18 cellular contexts compared by ENCODE assay signal in the genomic region with DNA sequence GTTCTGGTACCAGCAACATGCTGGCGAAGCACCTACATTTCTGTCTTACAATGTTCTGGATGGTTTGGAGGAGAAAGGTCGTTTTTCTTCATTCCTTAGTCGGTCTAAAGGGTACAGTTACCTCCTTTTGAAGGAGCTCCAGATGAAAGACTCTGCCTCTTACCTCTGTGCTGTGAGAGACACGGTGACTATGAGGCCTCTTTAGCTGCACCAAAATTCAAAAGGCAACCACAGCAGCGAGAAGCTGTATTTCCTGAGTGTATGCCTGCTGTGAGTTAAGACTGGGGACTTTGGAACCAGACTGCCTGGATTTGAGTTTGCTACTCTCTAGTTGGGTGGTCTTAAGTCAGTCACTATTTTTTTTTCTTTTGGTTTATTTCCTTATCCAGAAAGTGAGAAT. TPM values are rescaled to one million over a fixed set of nuclear protein-coding genes. Genes with fewer than 3 reads are reported as not detected.
DNase-seq lines count a peak whose midpoint lies in the region; ATAC-seq, FAIRE-seq and TF ChIP-seq lines count a peak whose summit lies in the region.
"Had no signal": no experiment of that assay in that cellular context is flagged by ENCODE, and none has a peak within 500 bp of the region (broad histone marks: within the 10 kb centered on the region; RNA-seq: fewer than 3 reads in every experiment).

No MANE protein-coding gene starts in this region.

- H4K20me1 ChIP-seq in K562 (replicated peaks; ENCODE audit: control insufficient read depth, insufficient read depth, low read length) = no peaks in the 10 kb centered on the region

- POLR2A ChIA-PET in activated CD4-positive, alpha-beta T cell treated with anti-CD3 and anti-CD28 coated beads for 36 hours (lab: Charles Lee) = no interaction called here
- POLR2A ChIA-PET in activated CD4-positive, alpha-beta memory T cell treated with anti-CD3 and anti-CD28 coated beads for 36 hours (lab: Charles Lee) = no interaction called here
- POLR2A ChIA-PET in K562 (lab: Yijun Ruan, JAX) = no interaction called here

- in situ Hi-C loops in K562 (cut with MboI) = no loop called here

- H3K27ac ChIP-seq in CD4-positive, CD25-positive, alpha-beta regulatory T cell (ENCODE audit: insufficient read depth, low read length, poor library complexity, severe bottlenecking) = no peak overlapping the region
- no peak overlapping the region for H3K27ac ChIP-seq in K562 (ENCODE audit: extremely low read depth, low read depth, low read length)
- H3K27ac ChIP-seq: Peyer's patch had no signal

- intact Hi-C loops in activated CD4-positive, alpha-beta T cell treated with anti-CD3 and anti-CD28 coated beads for 36 hours (cut with DNase I, micrococcal nuclease) = loop anchor here (5.0 kb wide), 2 partner anchors 59 to 914 kb away; no protein-coding TSS in a partner anchor
- intact Hi-C loops in activated CD4-positive, alpha-beta memory T cell treated with anti-CD3 and anti-CD28 coated beads for 36 hours (cut with micrococcal nuclease) = loop anchor here (5.0 to 10.0 kb wide), 2 partner anchors 71 to 894 kb away; no protein-coding TSS in a partner anchor
- intact Hi-C loops in K562 (cut with micrococcal nuclease) = no loop called here

- H3K9me1 ChIP-seq in K562 (ENCODE audit: control insufficient read depth, insufficient read depth, low read length) = no peaks in the 10 kb centered on the region

- WGBS in K562 (ENCODE audit: insufficient coverage, low coverage, missing lambda C conversion rate) = 5% methylated on average over 5 of the region's 5 CpGs

- H3K4me1 ChIP-seq in CD4-positive, CD25-positive, alpha-beta regulatory T cell (ENCODE audit: control insufficient read depth, insufficient read depth, low read length, poor library complexity, severe bottlenecking) = no peaks in the 10 kb centered on the region
- no peaks in the 10 kb centered on the region for H3K4me1 ChIP-seq in K562 (replicated peaks in 1 of 2; ENCODE audit: control insufficient read depth in 2 of 2, insufficient read depth in 2 of 2, low read length in 2 of 2)
- H3K4me1 ChIP-seq: Peyer's patch had no signal

- peaks cover 4% of the 10 kb centered on the region for H3K27me3 Mint-ChIP-seq in activated CD4-positive, alpha-beta T cell treated with anti-CD3 and anti-CD28 coated beads for 36 hours
- H3K27me3 Mint-ChIP-seq in CD4-positive, CD25-positive, alpha-beta regulatory T cell = peaks cover 38% of the 10 kb centered on the region
- H3K27me3 Mint-ChIP-seq in activated CD4-positive, alpha-beta memory T cell treated with anti-CD3 and anti-CD28 coated beads for 36 hours = peaks cover 1% of the 10 kb centered on the region

- H3K36me3 Mint-ChIP-seq in activated CD4-positive, alpha-beta T cell treated with anti-CD3 and anti-CD28 coated beads for 36 hours (ENCODE audit: low read depth) = no peaks in the 10 kb centered on the region
- no peaks in the 10 kb centered on the region for H3K36me3 Mint-ChIP-seq in CD4-positive, CD25-positive, alpha-beta regulatory T cell
- no peaks in the 10 kb centered on the region for H3K36me3 Mint-ChIP-seq in activated CD4-positive, alpha-beta memory T cell treated with anti-CD3 and anti-CD28 coated beads for 36 hours

- H3K4me3 Mint-ChIP-seq in activated CD4-positive, alpha-beta T cell treated with anti-CD3 and anti-CD28 coated beads for 36 hours = peak overlapping the region; percentile 48
- peak overlapping the region in 1 of 4 donors; percentile 16 for H3K4me3 Mint-ChIP-seq in CD4-positive, CD25-positive, alpha-beta regulatory T cell
- peak overlapping the region; percentile 48 for H3K4me3 Mint-ChIP-seq in activated CD4-positive, alpha-beta memory T cell treated with anti-CD3 and anti-CD28 coated beads for 36 hours

- H3K79me2 ChIP-seq in K562 (ENCODE audit: control insufficient read depth, insufficient read depth, low read length) = no peaks in the 10 kb centered on the region

- no peak for TF ChIP-seq EP300 in K562 (IDR thresholded peaks at IDR 0.05; ENCODE audit: low read length)

- no peaks in the 10 kb centered on the region for H3K9me3 Mint-ChIP-seq in activated CD4-positive, alpha-beta T cell treated with anti-CD3 and anti-CD28 coated beads for 36 hours (ENCODE audit: low read depth)
- H3K9me3 Mint-ChIP-seq in CD4-positive, CD25-positive, alpha-beta regulatory T cell = peaks cover 0 to under 1% (median 0%) of the 10 kb centered on the region in 7 donors
- H3K9me3 Mint-ChIP-seq in activated CD4-positive, alpha-beta memory T cell treated with anti-CD3 and anti-CD28 coated beads for 36 hours = no peaks in the 10 kb centered on the region

- TF ChIP-seq POLR2A in K562 (conservative IDR thresholded peaks at IDR 0.05) = no peak

- no peak for TF ChIP-seq CTCF in K562 (IDR thresholded peaks at IDR 0.05 in 2 of 3, conservative IDR thresholded peaks at IDR 0.05 in 1 of 3; ENCODE audit: insufficient read depth in 2 of 3, low read depth in 1 of 3, low read length in 3 of 3)

- H3K36me3 ChIP-seq in CD4-positive, CD25-positive, alpha-beta regulatory T cell (ENCODE audit: control insufficient read depth, insufficient read depth, low read length) = no peaks in the 10 kb centered on the region
- H3K36me3 ChIP-seq in K562 (ENCODE audit: control insufficient read depth, insufficient read depth, low read length) = no peaks in the 10 kb centered on the region
- H3K36me3 ChIP-seq: Peyer's patch had no signal

- H3K9ac ChIP-seq in K562 (ENCODE audit: insufficient read depth in 1 of 2, low read depth in 2 of 2, low read length in 2 of 2) = no peak overlapping the region

- no TSS peak for BruUV-seq in K562 (replicated peaks; lab: Mats Ljungman, UMichigan)

- H3K4me1 Mint-ChIP-seq in activated CD4-positive, alpha-beta T cell treated with anti-CD3 and anti-CD28 coated beads for 36 hours = peaks cover 2% of the 10 kb centered on the region
- peaks cover 0 to 6% (median 0%) of the 10 kb centered on the region in 4 donors for H3K4me1 Mint-ChIP-seq in CD4-positive, CD25-positive, alpha-beta regulatory T cell
- H3K4me1 Mint-ChIP-seq in activated CD4-positive, alpha-beta memory T cell treated with anti-CD3 and anti-CD28 coated beads for 36 hours (ENCODE audit: low read depth) = no peaks in the 10 kb centered on the region

- no peak for DNase-seq in activated CD4-positive, alpha-beta T cell treated with anti-CD3 and anti-CD28 coated beads for 36 hours
- no peak for DNase-seq in activated CD4-positive, alpha-beta T cell treated with anti-CD3 and anti-CD28 coated beads, Interleukin-2, amount 50 U/mL, for 1 hour
- no peak for DNase-seq in CD4-positive, CD25-positive, alpha-beta regulatory T cell
- no peak for DNase-seq in activated CD4-positive, alpha-beta memory T cell treated with anti-CD3 and anti-CD28 coated beads for 36 hours
- DNase-seq in K562 (ENCODE audit: extremely low read depth in 1 of 4, low spot score in 3 of 4) (no peak), COLO829 (ENCODE audit: low spot score) (no peak), occipital lobe (lab: John Stamatoyannopoulos, UW) (no peak), NCI-H446 (lab: John Stamatoyannopoulos, UW) (no peak)
- DNase-seq: C1 segment of cervical spinal cord, Calu3, DMS79, Kasumi-1, NCI-H2029, NCI-H510A treated with DMSO at 0.1 percent for 48 hours, Peyer's patch had no signal

- no peak for TF ChIP-seq RAD21 in K562 (CRISPR knock-in tag; conservative IDR thresholded peaks at IDR 0.05 in 1 of 2, IDR thresholded peaks at IDR 0.05 in 1 of 2)

- H3K27me3 ChIP-seq in CD4-positive, CD25-positive, alpha-beta regulatory T cell (ENCODE audit: control insufficient read depth, insufficient read depth, low read length) = peaks cover 8% of the 10 kb centered on the region
- 0 out of 5 replicates have a peak, but pooled peaks cover 0 to 2% of the 10 kb centered on the region in 2 experiments for H3K27me3 ChIP-seq in K562 (ENCODE audit: control insufficient read depth in 2 of 2, insufficient read depth in 2 of 2, low read length in 2 of 2)
- H3K27me3 ChIP-seq: Peyer's patch had no signal

- H2AFZ ChIP-seq in K562 (ENCODE audit: low read depth, low read length) = 0 out of 2 replicates have a peak overlapping the region, but pooled peaks have one; percentile 40

- H3K9me3 ChIP-seq in CD4-positive, CD25-positive, alpha-beta regulatory T cell (ENCODE audit: control insufficient read depth in 2 of 2, low read length in 2 of 2) = no peaks in the 10 kb centered on the region
- no peaks in the 10 kb centered on the region for H3K9me3 ChIP-seq in K562 (replicated peaks; ENCODE audit: control insufficient read depth, insufficient read depth, low read depth, low read length)
- H3K9me3 ChIP-seq: Peyer's patch had no signal

- FAIRE-seq in K562 (lab: Jason Lieb, UNC) = no peak
- FAIRE-seq: G401.6, GM12892 had no signal

- no peak for ATAC-seq in activated CD4-positive, alpha-beta T cell treated with anti-CD3 and anti-CD28 coated beads for 36 hours
- no peak for ATAC-seq in CD4-positive, CD25-positive, alpha-beta regulatory T cell (ENCODE audit: low read depth in 2 of 2)
- ATAC-seq in K562 = no peak

- H3K27ac Mint-ChIP-seq in activated CD4-positive, alpha-beta T cell treated with anti-CD3 and anti-CD28 coated beads for 36 hours = no peak overlapping the region
- peak overlapping the region in 1 of 3 donors; percentile 60 for H3K27ac Mint-ChIP-seq in CD4-positive, CD25-positive, alpha-beta regulatory T cell
- H3K27ac Mint-ChIP-seq in activated CD4-positive, alpha-beta memory T cell treated with anti-CD3 and anti-CD28 coated beads for 36 hours = no peak overlapping the region

- CTCF ChIA-PET in activated CD4-positive, alpha-beta T cell treated with anti-CD3 and anti-CD28 coated beads for 36 hours (lab: Charles Lee) = interaction anchor here (0.6 to 1.5 kb wide), 2 partner anchors 22 to 305 kb away, joined by 3 to 5 read pairs; no protein-coding TSS in a partner anchor
- CTCF ChIA-PET in activated CD4-positive, alpha-beta memory T cell treated with anti-CD3 and anti-CD28 coated beads for 36 hours (lab: Charles Lee) = interaction anchor here (0.6 kb wide), 1 partner anchor 209 kb away, joined by 3 read pairs; no protein-coding TSS in a partner anchor
- CTCF ChIA-PET in K562 (lab: Yijun Ruan, JAX; ENCODE audit: low intra/inter-chr PET ratio) = no interaction called here

- H3K4me2 ChIP-seq in K562 (ENCODE audit: insufficient read depth, low read length) = no peak overlapping the region

- H3K4me3 ChIP-seq in CD4-positive, CD25-positive, alpha-beta regulatory T cell (ENCODE audit: low read depth, low read length) = peak overlapping the region; percentile 9
- H3K4me3 ChIP-seq in K562 = no peak overlapping the region
- H3K4me3 ChIP-seq: Peyer's patch had no signal

RNA-seq across cellular contexts. Expression of gene OR10G2, which starts 8.7 kb away (rescaled TPM):
- not detected for total RNA-seq in activated CD4-positive, alpha-beta T cell treated with anti-CD3 and anti-CD28 coated beads for 36 hours
- not detected for total RNA-seq in CD4-positive, CD25-positive, alpha-beta regulatory T cell
- polyA plus RNA-seq in CD4-positive, CD25-positive, alpha-beta regulatory T cell = not detected
- total RNA-seq in activated CD4-positive, alpha-beta memory T cell treated with anti-CD3 and anti-CD28 coated beads for 36 hours = not detected
- not detected in 2 replicates for total RNA-seq in K562 (2011; cell fraction: chromatin; rRNA removed; ENCODE audit: low replicate concordance)
- not detected in 2 replicates for total RNA-seq in K562 (2011; cell fraction: nucleolus; rRNA removed)
- not detected in 2 replicates for total RNA-seq in K562 (2011; cell fraction: nucleoplasm; rRNA removed)
- total RNA-seq in K562 (2014; rRNA removed) (not detected in 2 replicates), K562 (2014; rRNA removed; fragmentation: Illumina TruSeq; extraction: Trizol) (not detected in 2 replicates), K562 (2015; rRNA removed; fragmentation: Illumina TruSeq; extraction: Trizol) (not detected in 2 replicates), K562 (2021) (not detected in 2 replicates), occipital lobe (not detected)
- polyA plus RNA-seq in K562 (2011; rRNA removed) (not detected in 2 replicates), K562 (2014; fragmentation: Illumina TruSeq; extraction: Trizol) (not detected in 2 replicates), K562 (2014; fragmentation: Nextera tagmentation; extraction: Ambion mirVana) (not detected), K562 (2014; rRNA removed) (not detected in 2 replicates)
- not detected in 2 replicates for polyA plus RNA-seq in K562 (2011; cell fraction: cytosol; rRNA removed)
- polyA plus RNA-seq in K562 (2011; cell fraction: nucleus; rRNA removed) = not detected in 2 replicates
- polyA plus RNA-seq in K562 (2012) = not detected in 2 replicates
- not detected in 2 replicates for polyA minus RNA-seq in K562 (2011; rRNA and poly(A)+ RNA removed)
- polyA minus RNA-seq in K562 (2011; cell fraction: cytosol; rRNA and poly(A)+ RNA removed) = not detected in 2 replicates
- polyA minus RNA-seq in K562 (2011; cell fraction: nucleus; rRNA and poly(A)+ RNA removed) = not detected in 2 replicates
- total RNA-seq: A172, Calu3, Peyer's patch had no signal

RNA-seq across cellular contexts. Expression of gene OR4E2, which starts 10.2 kb away (rescaled TPM):
- not detected for total RNA-seq in activated CD4-positive, alpha-beta T cell treated with anti-CD3 and anti-CD28 coated beads for 36 hours
- not detected for total RNA-seq in CD4-positive, CD25-positive, alpha-beta regulatory T cell
- not detected for polyA plus RNA-seq in CD4-positive, CD25-positive, alpha-beta regulatory T cell
- total RNA-seq in activated CD4-positive, alpha-beta memory T cell treated with anti-CD3 and anti-CD28 coated beads for 36 hours = not detected
- not detected in 2 replicates for total RNA-seq in K562 (2011; cell fraction: chromatin; rRNA removed; ENCODE audit: low replicate concordance)
- total RNA-seq in K562 (2011; cell fraction: nucleolus; rRNA removed) = not detected in 2 replicates
- not detected in 2 replicates for total RNA-seq in K562 (2011; cell fraction: nucleoplasm; rRNA removed)
- total RNA-seq in K562 (2014; rRNA removed) (not detected in 2 replicates), K562 (2014; rRNA removed; fragmentation: Illumina TruSeq; extraction: Trizol) (not detected in 2 replicates), K562 (2015; rRNA removed; fragmentation: Illumina TruSeq; extraction: Trizol) (not detected in 2 replicates), K562 (2021) (not detected in 2 replicates), occipital lobe (not detected)
- polyA plus RNA-seq in K562 (2011; rRNA removed) (not detected in 2 replicates), K562 (2014; fragmentation: Illumina TruSeq; extraction: Trizol) (not detected in 2 replicates), K562 (2014; fragmentation: Nextera tagmentation; extraction: Ambion mirVana) (not detected), K562 (2014; rRNA removed) (not detected in 2 replicates)
- polyA plus RNA-seq in K562 (2011; cell fraction: cytosol; rRNA removed) = not detected in 2 replicates
- polyA plus RNA-seq in K562 (2011; cell fraction: nucleus; rRNA removed) = not detected in 2 replicates
- polyA plus RNA-seq in K562 (2012) = not detected in 2 replicates
- polyA minus RNA-seq in K562 (2011; rRNA and poly(A)+ RNA removed) = not detected in 2 replicates
- polyA minus RNA-seq in K562 (2011; cell fraction: cytosol; rRNA and poly(A)+ RNA removed) = not detected in 2 replicates
- polyA minus RNA-seq in K562 (2011; cell fraction: nucleus; rRNA and poly(A)+ RNA removed) = not detected in 2 replicates
- total RNA-seq: A172, Calu3, Peyer's patch had no signal

RNA-seq across cellular contexts. Expression of gene OR4E1, which starts 30.2 kb away (rescaled TPM):
- total RNA-seq in activated CD4-positive, alpha-beta T cell treated with anti-CD3 and anti-CD28 coated beads for 36 hours = under 1 TPM; 0.07 to 0.11 TPM
- not detected for total RNA-seq in CD4-positive, CD25-positive, alpha-beta regulatory T cell
- under 1 TPM in 1 of 4 donors, not detected in 3; 0.18 TPM for polyA plus RNA-seq in CD4-positive, CD25-positive, alpha-beta regulatory T cell
- under 1 TPM; 0.07 TPM for total RNA-seq in activated CD4-positive, alpha-beta memory T cell treated with anti-CD3 and anti-CD28 coated beads for 36 hours
- not detected in 2 replicates for total RNA-seq in K562 (2011; cell fraction: chromatin; rRNA removed; ENCODE audit: low replicate concordance)
- total RNA-seq in K562 (2011; cell fraction: nucleolus; rRNA removed) = not detected in 2 replicates
- not detected in 2 replicates for total RNA-seq in K562 (2011; cell fraction: nucleoplasm; rRNA removed)
- total RNA-seq in K562 (2014; rRNA removed) = not detected in 2 replicates
- total RNA-seq in K562 (2014; rRNA removed; fragmentation: Illumina TruSeq; extraction: Trizol) = not detected in 2 replicates
- total RNA-seq in K562 (2015; rRNA removed; fragmentation: Illumina TruSeq; extraction: Trizol) = not detected in 2 replicates
- not detected in 2 replicates for total RNA-seq in K562 (2021)
- polyA plus RNA-seq in K562 (2011; rRNA removed) = not detected in 2 replicates
- not detected in 2 replicates for polyA plus RNA-seq in K562 (2011; cell fraction: cytosol; rRNA removed)
- not detected in 2 replicates for polyA plus RNA-seq in K562 (2011; cell fraction: nucleus; rRNA removed)
- polyA plus RNA-seq in K562 (2012) = not detected in 2 replicates
- not detected in 2 replicates for polyA plus RNA-seq in K562 (2014; fragmentation: Illumina TruSeq; extraction: Trizol)
- not detected for polyA plus RNA-seq in K562 (2014; fragmentation: Nextera tagmentation; extraction: Ambion mirVana)
- not detected in 2 replicates for polyA plus RNA-seq in K562 (2014; rRNA removed)
- polyA minus RNA-seq in K562 (2011; rRNA and poly(A)+ RNA removed) = not detected in 2 replicates
- polyA minus RNA-seq in K562 (2011; cell fraction: cytosol; rRNA and poly(A)+ RNA removed) = not detected in 2 replicates
- not detected in 2 replicates for polyA minus RNA-seq in K562 (2011; cell fraction: nucleus; rRNA and poly(A)+ RNA removed)
- total RNA-seq in occipital lobe = not detected
- total RNA-seq: A172, Calu3, Peyer's patch had no signal
